Comparison of ENCODE assay signal across 18 cellular contexts in the genomic region with DNA sequence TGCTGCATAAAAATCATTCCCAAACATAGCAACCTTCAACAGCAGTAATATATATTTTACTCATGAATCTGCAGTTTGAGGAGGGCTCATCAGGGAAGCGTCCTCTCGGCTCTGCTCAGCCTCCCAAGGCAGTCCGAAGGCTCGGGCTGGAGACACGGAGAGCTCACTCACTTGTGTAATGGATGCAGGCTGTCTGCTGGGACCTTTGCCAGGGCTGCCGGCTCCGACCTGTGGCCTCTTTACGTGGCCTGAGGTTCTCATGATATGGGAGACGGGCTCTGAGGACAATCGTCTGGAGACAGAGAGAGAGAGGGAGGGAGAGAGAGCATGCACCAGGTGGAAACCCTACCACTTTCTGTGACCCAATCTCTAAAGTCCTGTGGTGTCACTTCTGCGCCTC. TPM values are rescaled to one million over a fixed set of nuclear protein-coding genes. Genes with fewer than 3 reads are reported as not detected.
DNase-seq lines count a peak whose midpoint lies in the region; ATAC-seq and TF ChIP-seq lines count a peak whose summit lies in the region.
"Had no signal": no experiment of that assay in that cellular context is flagged by ENCODE, and none has a peak within 500 bp of the region (broad histone marks: within the 10 kb centered on the region; RNA-seq: fewer than 3 reads in every experiment).

No MANE protein-coding gene starts in this region.

- no peaks in the 10 kb centered on the region for H3K79me2 ChIP-seq in Loucy (ENCODE audit: insufficient read depth, low read length)

- DNase-seq in coronary artery (ENCODE audit: low spot score) = no peak
- peak; percentile 48 for DNase-seq in left kidney (ENCODE audit: low read depth, low spot score)
- no peak for DNase-seq in sciatic nerve (ENCODE audit: low spot score)
- DNase-seq in stimulated activated CD4-positive, alpha-beta T cell treated with anti-CD3 and anti-CD28 coated beads, Interleukin-4, amount 100 ng/mL, for 24 hours = no peak
- no peak for DNase-seq in NCI-H748 (lab: John Stamatoyannopoulos, UW; ENCODE audit: unreplicated experiment)
- DNase-seq: CD8-positive, alpha-beta T cell; EL; MM.1S; NCI-H1105 treated with DMSO at 0.1 percent for 48 hours; NCI-H187; NCI-H446; NCI-H774 had no signal

- peak overlapping the region; percentile 81 for H2AFZ ChIP-seq in Loucy (ENCODE audit: low read length)

- no peak overlapping the region for H3K27ac ChIP-seq in coronary artery
- H3K27ac ChIP-seq: KMS-11 had no signal

- H4K20me1 ChIP-seq in Loucy (ENCODE audit: insufficient read depth, low read length, poor library complexity, severe bottlenecking) = no peaks in the 10 kb centered on the region

- H3K9ac ChIP-seq in Loucy (ENCODE audit: low read depth, low read length, poor library complexity, severe bottlenecking) = peak overlapping the region; percentile 31
- H3K9ac ChIP-seq: KMS-11 had no signal

- intact Hi-C loops in sciatic nerve (cut with DNase I) = no loop called here

- H3K4me3 ChIP-seq in Loucy (ENCODE audit: low read length, poor library complexity, severe bottlenecking) (peak overlapping the region; percentile 45), coronary artery (peak overlapping the region; percentile 50)

- H3K36me3 ChIP-seq in Loucy (ENCODE audit: insufficient read depth, low read length) = no peaks in the 10 kb centered on the region

- TF ChIP-seq CTCF in Loucy (conservative IDR thresholded peaks at IDR 0.05; ENCODE audit: low read length) = no peak
- no peak for TF ChIP-seq CTCF in coronary artery (IDR thresholded peaks at IDR 0.05)

- peaks cover 24% of the 10 kb centered on the region for H3K4me1 ChIP-seq in Loucy (ENCODE audit: insufficient read depth, low read length, poor library complexity, severe bottlenecking)

- H3K27me3 ChIP-seq in Loucy (ENCODE audit: insufficient read depth, low read length, poor library complexity, severe bottlenecking) = no peaks in the 10 kb centered on the region

- H3F3A ChIP-seq in Loucy (ENCODE audit: low read depth) = peaks cover 7% of the 10 kb centered on the region; the same call in 1 of the 2 replicates

- peak overlapping the region; percentile 69 for H3K4me2 ChIP-seq in Loucy (ENCODE audit: low read depth, low read length, poor library complexity, severe bottlenecking)
- H3K4me2 ChIP-seq: KMS-11 had no signal

- H3K9me3 ChIP-seq in Loucy (ENCODE audit: insufficient read depth, low read depth, low read length) = no peaks in the 10 kb centered on the region

- H3K9me2 ChIP-seq in Loucy (replicated peaks; ENCODE audit: low read depth, low read length) = no peaks in the 10 kb centered on the region

- ATAC-seq in sciatic nerve (peak; percentile 24), GM19035 (IDR thresholded peaks at IDR 0.05; ENCODE audit: unreplicated experiment) (no peak)
- ATAC-seq: CD8-positive, alpha-beta T cell; HepG2; Panc1 had no signal

RNA-seq across cellular contexts. Expression of a gene that starts 59.9 kb away (rescaled TPM):
- not detected for total RNA-seq in sciatic nerve
- total RNA-seq: B cell, HepG2 had no signal
